1 cellular context compared by ENCODE assay signal in genomic region chr18:76492669-76493212, GRCh38.
A peak's percentile ranks its signal among the peaks of the same experiment; 100 is the strongest.
TF ChIP-seq lines count a peak whose summit lies in the region.

No MANE protein-coding gene starts in this region.

TF ChIP-seq in GM12878, 131 proteins besides CTCF, POLR2A, EP300 and RAD21 (continued from another document and continues in another):
- TF ChIP-seq JUNB (IDR thresholded peaks at IDR 0.05) (no peak), FOS (IDR thresholded peaks at IDR 0.05; ENCODE audit: borderline replicate concordance, extremely low read depth, insufficient read length) (peak; percentile 24), IRF5 (IDR thresholded peaks at IDR 0.05; ENCODE audit: borderline replicate concordance) (no peak), SPI1 (IDR thresholded peaks at IDR 0.05; ENCODE audit: borderline replicate concordance, insufficient read depth, low read depth, low read length) (no peak), IRF3 (IDR thresholded peaks at IDR 0.05) (peak; percentile 57; the same call in 1 of the 2 replicates), CHD4 (IDR thresholded peaks at IDR 0.05) (no peak), MTA2 (IDR thresholded peaks at IDR 0.05; ENCODE audit: low read depth) (no peak), MLLT1 (IDR thresholded peaks at IDR 0.05) (0 out of 2 replicates have a peak, but pooled peaks have one; percentile 30), EZH2 (IDR thresholded peaks at IDR 0.05; ENCODE audit: borderline replicate concordance, control insufficient read depth, low read depth, low read length) (no peak), GABPA (IDR thresholded peaks at IDR 0.05; ENCODE audit: low read depth) (peak; percentile 70), NBN (IDR thresholded peaks at IDR 0.05) (0 out of 2 replicates have a peak, but pooled peaks have one; percentile 54), HCFC1 (IDR thresholded peaks at IDR 0.05; ENCODE audit: low read length) (no peak), ASH2L (IDR thresholded peaks at IDR 0.05; ENCODE audit: borderline replicate concordance, low read depth) (peak; percentile 61; the same call in 1 of the 2 replicates), HSF1 (IDR thresholded peaks at IDR 0.05; ENCODE audit: low read depth, low read length) (no peak), IKZF2 (IDR thresholded peaks at IDR 0.05) (peak in 1 of 2 experiments; percentile 9; a peak in 1 of 4 replicates), RELB (IDR thresholded peaks at IDR 0.05; ENCODE audit: low read depth) (peak; percentile 47), IRF4 (IDR thresholded peaks at IDR 0.05; ENCODE audit: low read depth, low read length) (no peak), ESRRA (IDR thresholded peaks at IDR 0.05; ENCODE audit: low read length) (peak; percentile 22; the same call in 1 of the 2 replicates), ATF7 (IDR thresholded peaks at IDR 0.05; ENCODE audit: low read depth) (peak; percentile 40; the same call in 1 of the 2 replicates), KLF5 (IDR thresholded peaks at IDR 0.05; ENCODE audit: partially characterized antibody) (peak; percentile 65), CREM (IDR thresholded peaks at IDR 0.05; ENCODE audit: low read depth) (peak; percentile 63; the same call in 1 of the 2 replicates), ELK1 (IDR thresholded peaks at IDR 0.05; ENCODE audit: low read depth, low read length) (0 out of 2 replicates have a peak, but pooled peaks have one; percentile 29), CUX1 (IDR thresholded peaks at IDR 0.05; ENCODE audit: insufficient replicate concordance, low read depth, low read length) (no peak), ZNF384 (IDR thresholded peaks at IDR 0.05; ENCODE audit: borderline replicate concordance, low read depth, low read length) (peak; percentile 98), YBX1 (IDR thresholded peaks at IDR 0.05) (no peak), ZZZ3 (IDR thresholded peaks at IDR 0.05; ENCODE audit: control insufficient read depth, insufficient read length, low read depth) (no peak), FOXK2 (IDR thresholded peaks at IDR 0.05) (peak; percentile 55; the same call in 1 of the 2 replicates), FOXM1 (IDR thresholded peaks at IDR 0.05; ENCODE audit: low read depth, low read length) (peak; percentile 59), CEBPZ (IDR thresholded peaks at IDR 0.05; ENCODE audit: low read depth, low read length) (no peak), SP1 (IDR thresholded peaks at IDR 0.05; ENCODE audit: low read depth, low read length) (peak; percentile 90), IKZF1 (conservative IDR thresholded peaks at IDR 0.05) (peak; percentile 29; the same call in 1 of the 2 replicates), ZBTB11 (CRISPR knock-in tag; IDR thresholded peaks at IDR 0.05) (no peak), PKNOX1 (IDR thresholded peaks at IDR 0.05) (peak; percentile 99), CBFB (IDR thresholded peaks at IDR 0.05; ENCODE audit: low read depth) (peak; percentile 3; the same call in 1 of the 2 replicates), POU2F2 (IDR thresholded peaks at IDR 0.05; ENCODE audit: borderline replicate concordance, low read depth, low read length) (peak; percentile 69; the same call in 1 of the 3 replicates)
